In the genomic region with DNA sequence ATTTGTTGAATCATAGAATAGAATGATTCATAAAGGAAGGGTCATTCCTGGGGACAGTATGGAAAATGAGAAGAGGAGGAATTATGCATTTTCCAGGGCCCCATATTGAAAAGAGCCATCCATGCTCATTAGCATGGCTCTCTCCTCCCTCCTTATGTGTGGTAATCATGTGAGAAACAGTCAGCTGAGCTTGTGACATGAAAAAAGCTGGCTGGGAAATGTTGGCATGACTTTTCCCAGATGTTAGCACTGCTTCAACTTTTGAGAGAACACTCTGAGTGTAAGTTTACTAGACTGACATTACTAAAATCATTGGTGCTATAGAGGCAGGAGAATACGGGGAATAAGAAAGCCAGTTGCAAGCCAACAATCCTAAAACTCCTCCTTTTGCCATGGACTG, we compare ENCODE assay signal across 7 cellular contexts. TPM values are rescaled to one million over a fixed set of nuclear protein-coding genes. Genes with fewer than 3 reads are reported as not detected.
"Had no signal": no experiment of that assay in that cellular context is flagged by ENCODE, and none has a peak within 500 bp of the region (broad histone marks: within the 10 kb centered on the region; RNA-seq: fewer than 3 reads in every experiment).

No MANE protein-coding gene starts in this region.

- DNase-seq: H9, HFFc6 had no signal

- H3K27ac ChIP-seq: HL-60 had no signal

- H3K4me3 ChIP-seq: GM23338 had no signal

- H3K4me2 ChIP-seq: GM23338 had no signal

- H2AFZ ChIP-seq: GM23338 had no signal

RNA-seq across cellular contexts. Expression of gene TRIM67, which starts 16.1 kb away (rescaled TPM):
- total RNA-seq: H1, H9, HepG2, HFFc6, HT1080 had no signal
